30 cellular contexts compared by ENCODE assay signal in the genomic region with DNA sequence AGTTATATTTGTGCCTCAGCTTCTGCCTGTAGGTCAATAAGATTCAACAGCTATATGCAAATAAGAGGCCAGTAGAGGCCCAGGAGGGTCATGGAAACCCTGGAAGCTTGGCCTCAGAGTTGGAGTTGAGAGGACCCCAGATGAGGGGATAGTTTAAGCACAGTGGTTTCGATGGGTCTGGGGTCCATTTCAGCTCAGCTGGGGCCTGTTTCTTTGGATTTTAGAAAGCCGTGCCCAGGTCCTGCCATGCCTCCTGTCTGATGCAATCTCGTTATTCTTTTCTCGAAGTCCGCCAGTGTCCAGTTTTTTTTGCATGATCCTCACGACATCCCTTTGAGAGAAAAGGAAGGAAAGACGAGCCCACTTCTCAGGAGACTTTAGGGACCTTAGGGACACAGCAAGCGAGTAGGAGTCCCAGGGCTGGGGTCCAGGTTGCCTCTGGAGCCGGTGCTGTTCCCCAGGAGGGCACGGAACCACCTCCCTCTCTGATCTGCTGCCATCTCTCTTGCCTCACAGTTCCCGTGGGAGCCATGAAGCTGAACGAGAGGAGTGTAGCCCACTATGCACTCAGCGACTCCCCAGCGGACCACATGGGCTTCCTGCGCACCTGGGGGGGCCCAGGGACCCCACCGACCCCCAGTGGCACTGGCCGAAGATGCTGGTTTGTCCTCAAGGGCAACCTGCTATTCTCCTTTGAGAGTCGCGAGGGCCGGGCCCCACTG. TPM values are rescaled to one million over a fixed set of nuclear protein-coding genes. Genes with fewer than 3 reads are reported as not detected.
DNase-seq lines count a peak whose midpoint lies in the region; ATAC-seq, FAIRE-seq and TF ChIP-seq lines count a peak whose summit lies in the region.
"Had no signal": no experiment of that assay in that cellular context is flagged by ENCODE, and none has a peak within 500 bp of the region (broad histone marks: within the 10 kb centered on the region; RNA-seq: fewer than 3 reads in every experiment).

No MANE protein-coding gene starts in this region.

- peaks cover 0 to 22% (median 6%) of the 10 kb centered on the region in 4 donors for H3K36me3 ChIP-seq in sigmoid colon
- H3K36me3 ChIP-seq: right lobe of liver, thoracic aorta had no signal

- TF ChIP-seq CTCF in sigmoid colon (IDR thresholded peaks at IDR 0.05), result no peak

- no peak for FAIRE-seq in frontal cortex (lab: Jason Lieb, UNC)
- FAIRE-seq: colon, TTC549 had no signal

- H3K27ac ChIP-seq in sigmoid colon, result peak overlapping the region; percentile 93 to 99 (median 98)
- H3K27ac ChIP-seq: foreskin keratinocyte, right lobe of liver, SK-N-MC had no signal

- intact Hi-C loops in cardiac septum (cut with DNase I) (loop anchor here (10.0 kb wide), 1 partner anchor 392 kb away; a partner anchor contains a TSS), left cardiac atrium (cut with DNase I) (no loop called here), sigmoid colon (cut with DNase I) (loop anchor here (5.0 to 10.0 kb wide), 2 partner anchors 290 to 392 kb away; a partner anchor contains a TSS)

- no peak for TF ChIP-seq EP300 in sigmoid colon (IDR thresholded peaks at IDR 0.05)

- TF ChIP-seq POLR2A in sigmoid colon (IDR thresholded peaks at IDR 0.05), result no peak

- DNase-seq in cardiac septum (ENCODE audit: low spot score) (peak; percentile 68), left cardiac atrium (no peak), islet precursor cell (peak; percentile 21), sigmoid colon (peak; percentile 66), UCSD-AML1 (lab: John Stamatoyannopoulos, UW; ENCODE audit: unreplicated experiment) (no peak), frontal cortex (ENCODE audit: low spot score in 2 of 2) (no peak)
- DNase-seq: ACHN; activated CD8-positive, alpha-beta T cell treated with anti-CD3 and anti-CD28 coated beads, Interleukin-2, amount 10 ng/mL, durations not matched to agents 7 days and 5 days; activated naive CD4-positive, alpha-beta T cell; activated T-cell treated with anti-CD3 and anti-CD28 coated beads, Interleukin-2, amount 50 U/mL, for 4 hours; Caco-2; DMS79; effector memory CD8-positive, alpha-beta T cell; foreskin keratinocyte; Karpas-422; MV-4-11; RPMI8226; stimulated activated CD4-positive, alpha-beta T cell treated with anti-CD3 and anti-CD28 coated beads, Interleukin-15, amount 100 ng/mL, for 24 hours; stimulated activated naive CD4-positive, alpha-beta T cell had no signal

- H3K9me3 ChIP-seq in sigmoid colon, result no peaks in the 10 kb centered on the region
- H3K9me3 ChIP-seq: Caco-2, neutrophil, right lobe of liver, thoracic aorta had no signal

- 93 to 96% methylated on average over 20 of the region's 20 CpGs for WGBS in sigmoid colon, 2 donors

- H3K4me1 ChIP-seq in sigmoid colon, result peaks cover 0 to 58% (median 50%) of the 10 kb centered on the region in 4 donors

- no peak overlapping the region for H3K4me3 ChIP-seq in sigmoid colon
- H3K4me3 ChIP-seq: right lobe of liver, SK-N-MC, thoracic aorta had no signal

- ATAC-seq in left cardiac atrium (no peak), GM19395 (IDR thresholded peaks at IDR 0.05; ENCODE audit: unreplicated experiment) (no peak), HG03565 (IDR thresholded peaks at IDR 0.05; ENCODE audit: unreplicated experiment) (no peak)
- ATAC-seq: activated CD4-positive, CD25-positive, alpha-beta regulatory T cell treated with anti-CD3 and anti-CD28 coated beads, Interleukin-2, amount 50 U/mL, for 24 hours; activated CD8-positive, alpha-beta T cell treated with anti-CD3 and anti-CD28 coated beads, Interleukin-2, amount 10 ng/mL, durations not matched to agents 7 days and 5 days; activated T-cell treated with anti-CD3 and anti-CD28 coated beads, Interleukin-2, amount 50 U/mL, for 4 hours; effector memory CD8-positive, alpha-beta T cell; esophagus mucosa; foreskin keratinocyte; HCT116; right lobe of liver had no signal

- H3K27me3 ChIP-seq in sigmoid colon, result no peaks in the 10 kb centered on the region
- H3K27me3 ChIP-seq: foreskin keratinocyte, neutrophil, right lobe of liver had no signal

RNA-seq across cellular contexts. Expression of a gene that starts 2.6 kb away (rescaled TPM):
- total RNA-seq in cardiac septum (123 TPM), left cardiac atrium (100 to 1,000 TPM; 119 to 151 TPM), sigmoid colon (10 to 100 TPM; 12.1 to 23.9 (median 21.9) TPM), frontal cortex (20.0 TPM)
- polyA plus RNA-seq in sigmoid colon, result 100 to 1,000 TPM in 2 of 3 donors, 10 to 100 TPM in 1; 87.4 to 187 (median 181) TPM

RNA-seq across cellular contexts. Expression of a gene that starts 2.9 kb away (rescaled TPM):
- total RNA-seq in cardiac septum (4.5 TPM), left cardiac atrium (10 to 100 TPM in 1 of 2 donors, 1 to 10 TPM in 1; 8.7 to 11.3 TPM), sigmoid colon (10 to 100 TPM; 13.8 to 18.0 (median 15.6) TPM), frontal cortex (4.5 TPM)
- polyA plus RNA-seq in sigmoid colon, result 10 to 100 TPM; 13.2 to 17.4 (median 13.4) TPM

RNA-seq across cellular contexts. Expression of a gene that starts 6.3 kb away (rescaled TPM):
- total RNA-seq in cardiac septum (11.2 TPM), left cardiac atrium (10 to 100 TPM; 16.7 to 21.1 TPM), sigmoid colon (10 to 100 TPM; 18.6 to 28.6 (median 21.7) TPM), frontal cortex (13.5 TPM)
- 10 to 100 TPM in 2 of 3 donors, 1 to 10 TPM in 1; 6.6 to 27.7 (median 20.1) TPM for polyA plus RNA-seq in sigmoid colon

RNA-seq across cellular contexts. Expression of a gene that starts 13.6 kb away (rescaled TPM):
- total RNA-seq in cardiac septum (183 TPM), left cardiac atrium (100 to 1,000 TPM; 224 to 247 TPM), sigmoid colon (100 to 1,000 TPM in 1 of 4 donors, 10 to 100 TPM in 3; 61.8 to 104 (median 82.6) TPM), frontal cortex (57.1 TPM)
- polyA plus RNA-seq in sigmoid colon, result 100 to 1,000 TPM; 112 to 248 (median 161) TPM

RNA-seq across cellular contexts. Expression of a gene that starts 53.7 kb away (rescaled TPM):
- total RNA-seq in cardiac septum (0.35 TPM), left cardiac atrium (under 1 TPM; 0.31 to 0.59 TPM), sigmoid colon (under 1 TPM in 2 of 4 donors, not detected in 2; 0.36 to 0.81 TPM), frontal cortex (2.0 TPM)
- polyA plus RNA-seq in sigmoid colon, result 1 to 10 TPM in 2 of 3 donors, not detected in 1; 1.6 to 3.7 TPM
- total RNA-seq: thoracic aorta had no signal

Comparison
In these comparisons a context has a peak if more than half of its experiments do, and no peak if none do; other contexts are left out.
1. DNase-seq: peak in cardiac septum (single experiment), islet precursor cell (single experiment) and sigmoid colon (single experiment); none in left cardiac atrium (single experiment), UCSD-AML1 (single experiment) and frontal cortex (0 of 2).
2. intact Hi-C loops: an anchor here in cardiac septum (10.0 kb wide) and sigmoid colon (5.0 to 10.0 kb wide); none called in left cardiac atrium.